ENCODE assay signal across 10 cellular contexts in genomic region chr6:41935190-41935569, GRCh38. TPM values are rescaled to one million over a fixed set of nuclear protein-coding genes. Genes with fewer than 3 reads are reported as not detected.
DNase-seq lines count a peak whose midpoint lies in the region; ATAC-seq lines count a peak whose summit lies in the region.
"Had no signal": no experiment of that assay in that cellular context is flagged by ENCODE, and none has a peak within 500 bp of the region (broad histone marks: within the 10 kb centered on the region; RNA-seq: fewer than 3 reads in every experiment).

No MANE protein-coding gene starts in this region.

- H3K4me1 Mint-ChIP-seq in CD4-positive, alpha-beta memory T cell = peaks cover 56 to 73% (median 65%) of the 10 kb centered on the region in 4 donors
- peaks cover 67% of the 10 kb centered on the region for H3K4me1 Mint-ChIP-seq in activated CD4-positive, alpha-beta memory T cell treated with anti-CD3 and anti-CD28 coated beads, Interleukin-2, amount 10 ng/mL, durations not matched to agents 7 days and 5 days
- peaks cover 47 to 75% (median 72%) of the 10 kb centered on the region in 4 donors for H3K4me1 Mint-ChIP-seq in naive thymus-derived CD8-positive, alpha-beta T cell

- H3K36me3 ChIP-seq in CD4-positive, alpha-beta memory T cell (ENCODE audit: insufficient read depth, low read length) = peaks cover 65% of the 10 kb centered on the region
- peaks cover 65% of the 10 kb centered on the region for H3K36me3 ChIP-seq in HUES48 (ENCODE audit: control insufficient read depth, insufficient read depth, low read length)

- intact Hi-C loops in CD4-positive, alpha-beta memory T cell (cut with micrococcal nuclease) = loop anchor here (5.0 kb wide), 4 partner anchors 33 to 627 kb away; partner anchors contain the start of gene UBR2

- ATAC-seq in naive thymus-derived CD8-positive, alpha-beta T cell = no peak
- ATAC-seq in HG03460 (IDR thresholded peaks at IDR 0.05; ENCODE audit: unreplicated experiment) = no peak
- ATAC-seq: left ventricle myocardium superior had no signal

- H3K27me3 Mint-ChIP-seq in CD4-positive, alpha-beta memory T cell = no peaks in the 10 kb centered on the region
- H3K27me3 Mint-ChIP-seq in activated CD4-positive, alpha-beta memory T cell treated with anti-CD3 and anti-CD28 coated beads, Interleukin-2, amount 10 ng/mL, durations not matched to agents 7 days and 5 days = no peaks in the 10 kb centered on the region
- H3K27me3 Mint-ChIP-seq in naive thymus-derived CD8-positive, alpha-beta T cell = no peaks in the 10 kb centered on the region
- H3K27me3 Mint-ChIP-seq: brain had no signal

- peak overlapping the region in 1 of 2 donors; percentile 56 for H3K4me3 ChIP-seq in CD4-positive, alpha-beta memory T cell (ENCODE audit: low read length in 2 of 2)
- H3K4me3 ChIP-seq in HUES48 (ENCODE audit: low read depth, low read length) = no peak overlapping the region

- no peaks in the 10 kb centered on the region for H3K27me3 ChIP-seq in CD4-positive, alpha-beta memory T cell (ENCODE audit: insufficient read depth, low read length)
- no peaks in the 10 kb centered on the region for H3K27me3 ChIP-seq in HUES48 (ENCODE audit: control insufficient read depth, insufficient read depth, low read length)

- H3K9me3 Mint-ChIP-seq in CD4-positive, alpha-beta memory T cell = no peaks in the 10 kb centered on the region
- no peaks in the 10 kb centered on the region for H3K9me3 Mint-ChIP-seq in activated CD4-positive, alpha-beta memory T cell treated with anti-CD3 and anti-CD28 coated beads, Interleukin-2, amount 10 ng/mL, durations not matched to agents 7 days and 5 days
- no peaks in the 10 kb centered on the region for H3K9me3 Mint-ChIP-seq in naive thymus-derived CD8-positive, alpha-beta T cell
- H3K9me3 Mint-ChIP-seq: brain had no signal

- H3K9ac ChIP-seq in HUES48 (ENCODE audit: low read depth, low read length) = no peak overlapping the region

- H3K36me3 Mint-ChIP-seq in CD4-positive, alpha-beta memory T cell = peaks cover 40 to 69% of the 10 kb centered on the region in 2 donors
- peaks cover 93% of the 10 kb centered on the region for H3K36me3 Mint-ChIP-seq in activated CD4-positive, alpha-beta memory T cell treated with anti-CD3 and anti-CD28 coated beads, Interleukin-2, amount 10 ng/mL, durations not matched to agents 7 days and 5 days (ENCODE audit: low read depth)
- H3K36me3 Mint-ChIP-seq in naive thymus-derived CD8-positive, alpha-beta T cell = peaks cover 5 to 68% (median 13%) of the 10 kb centered on the region in 3 donors

- CTCF ChIA-PET in CD4-positive, alpha-beta memory T cell (lab: Charles Lee; ENCODE audit: partially characterized antibody) = interaction anchor here (0.9 to 13.1 kb wide), 10 partner anchors 8 to 233 kb away, joined by 3 to 169 read pairs (median 4); partner anchors contain the start of genes BYSL and MED20
- CTCF ChIA-PET in activated CD4-positive, alpha-beta memory T cell treated with anti-CD3 and anti-CD28 coated beads, Interleukin-2, amount 10 ng/mL, durations not matched to agents 7 days and 5 days (lab: Charles Lee) = interaction anchor here (0.6 to 17.8 kb wide), 8 partner anchors 12 to 152 kb away, joined by 3 to 383 read pairs (median 4); partner anchors contain the start of genes BYSL, MED20, TAF8 and TOMM6

- DNase-seq in CD4-positive, alpha-beta memory T cell = no peak
- DNase-seq in activated CD4-positive, alpha-beta memory T cell treated with anti-CD3 and anti-CD28 coated beads, Interleukin-2, amount 10 ng/mL, durations not matched to agents 7 days and 5 days = no peak
- DNase-seq in naive thymus-derived CD8-positive, alpha-beta T cell = no peak
- DNase-seq in AG20443 (ENCODE audit: low spot score) = no peak
- DNase-seq in CD1c-positive myeloid dendritic cell (ENCODE audit: extremely low spot score) = no peak
- DNase-seq: left ventricle myocardium superior, NCI-H1436 had no signal

- H3K27ac Mint-ChIP-seq in CD4-positive, alpha-beta memory T cell = peak overlapping the region in 5 of 7 donors; percentile 53 to 96 (median 72)
- peak overlapping the region; percentile 93 for H3K27ac Mint-ChIP-seq in activated CD4-positive, alpha-beta memory T cell treated with anti-CD3 and anti-CD28 coated beads, Interleukin-2, amount 10 ng/mL, durations not matched to agents 7 days and 5 days
- peak overlapping the region in 9 of 10 donors; percentile 25 to 94 (median 79) for H3K27ac Mint-ChIP-seq in naive thymus-derived CD8-positive, alpha-beta T cell

- H3K4me1 ChIP-seq in CD4-positive, alpha-beta memory T cell (ENCODE audit: insufficient read depth, low read length) = peaks cover 68% of the 10 kb centered on the region
- peaks cover 18% of the 10 kb centered on the region for H3K4me1 ChIP-seq in HUES48 (ENCODE audit: control insufficient read depth, insufficient read depth, low read length)

- H3K27ac ChIP-seq in CD4-positive, alpha-beta memory T cell (ENCODE audit: low read depth, low read length) = peak overlapping the region; percentile 8
- H3K27ac ChIP-seq in HUES48 (ENCODE audit: low read depth, low read length) = peak overlapping the region; percentile 68

- no peaks in the 10 kb centered on the region for H3K9me3 ChIP-seq in CD4-positive, alpha-beta memory T cell (ENCODE audit: control insufficient read depth in 1 of 2, low read length in 2 of 2)
- no peaks in the 10 kb centered on the region for H3K9me3 ChIP-seq in HUES48 (ENCODE audit: control insufficient read depth, insufficient read depth, low read length)

- POLR2A ChIA-PET in CD4-positive, alpha-beta memory T cell (lab: Charles Lee; ENCODE audit: partially characterized antibody) = interaction anchor here (1.1 to 11.6 kb wide), 5 partner anchors 13 to 118 kb away, joined by 3 to 280 read pairs (median 5); partner anchors contain the start of genes BYSL, MED20 and TAF8
- POLR2A ChIA-PET in activated CD4-positive, alpha-beta memory T cell treated with anti-CD3 and anti-CD28 coated beads, Interleukin-2, amount 10 ng/mL, durations not matched to agents 7 days and 5 days (lab: Charles Lee) = interaction anchor here (0.6 to 17.3 kb wide), 8 partner anchors 9 to 148 kb away, joined by 3 to 553 read pairs (median 6); partner anchors contain the start of genes BYSL, MED20, TAF8 and TOMM6
- POLR2A ChIA-PET in naive thymus-derived CD8-positive, alpha-beta T cell (lab: Charles Lee) = interaction anchor here (0.5 to 12.5 kb wide), 6 partner anchors 11 to 154 kb away, joined by 3 to 233 read pairs (median 10); partner anchors contain the start of genes BYSL, MED20 and TAF8

- H3K4me3 Mint-ChIP-seq in CD4-positive, alpha-beta memory T cell = peak overlapping the region in 5 of 8 donors; percentile 3 to 83 (median 48)
- H3K4me3 Mint-ChIP-seq in activated CD4-positive, alpha-beta memory T cell treated with anti-CD3 and anti-CD28 coated beads, Interleukin-2, amount 10 ng/mL, durations not matched to agents 7 days and 5 days = peak overlapping the region; percentile 25
- peak overlapping the region in 5 of 10 donors; percentile 24 to 95 (median 52) for H3K4me3 Mint-ChIP-seq in naive thymus-derived CD8-positive, alpha-beta T cell
- H3K4me3 Mint-ChIP-seq: brain had no signal

RNA-seq across cellular contexts. Expression of gene CCND3, which starts 6.4 kb away (rescaled TPM):
- total RNA-seq in CD4-positive, alpha-beta memory T cell = 100 to 1,000 TPM; 223 to 242 TPM
- 100 to 1,000 TPM; 532 to 555 TPM for polyA plus RNA-seq in CD4-positive, alpha-beta memory T cell
- 100 to 1,000 TPM; 456 to 464 TPM for total RNA-seq in activated CD4-positive, alpha-beta memory T cell treated with anti-CD3 and anti-CD28 coated beads, Interleukin-2, amount 10 ng/mL, durations not matched to agents 7 days and 5 days
- 100 to 1,000 TPM; 282 to 291 TPM for total RNA-seq in naive thymus-derived CD8-positive, alpha-beta T cell
- polyA plus RNA-seq in naive thymus-derived CD8-positive, alpha-beta T cell = 100 to 1,000 TPM; 519 to 765 (median 628) TPM

RNA-seq across cellular contexts. Expression of gene BYSL, which starts 13.9 kb away (rescaled TPM):
- total RNA-seq in CD4-positive, alpha-beta memory T cell = 1 to 10 TPM; 7.1 to 9.2 TPM
- 1 to 10 TPM; 3.1 to 5.2 TPM for polyA plus RNA-seq in CD4-positive, alpha-beta memory T cell
- total RNA-seq in activated CD4-positive, alpha-beta memory T cell treated with anti-CD3 and anti-CD28 coated beads, Interleukin-2, amount 10 ng/mL, durations not matched to agents 7 days and 5 days = 10 to 100 TPM; 23.9 to 24.8 TPM
- total RNA-seq in naive thymus-derived CD8-positive, alpha-beta T cell = 1 to 10 TPM; 5.3 to 7.6 TPM
- polyA plus RNA-seq in naive thymus-derived CD8-positive, alpha-beta T cell = 1 to 10 TPM; 3.5 to 7.5 (median 4.9) TPM

RNA-seq across cellular contexts. Expression of gene MED20, which starts 14.2 kb away (rescaled TPM):
- total RNA-seq in CD4-positive, alpha-beta memory T cell = 10 to 100 TPM; 10.0 to 11.5 TPM
- 1 to 10 TPM; 3.5 to 6.3 TPM for polyA plus RNA-seq in CD4-positive, alpha-beta memory T cell
- 10 to 100 TPM; 21.4 to 21.9 TPM for total RNA-seq in activated CD4-positive, alpha-beta memory T cell treated with anti-CD3 and anti-CD28 coated beads, Interleukin-2, amount 10 ng/mL, durations not matched to agents 7 days and 5 days
- total RNA-seq in naive thymus-derived CD8-positive, alpha-beta T cell = 10 to 100 TPM in 1 of 2 experiments, 1 to 10 TPM in 1; 8.8 to 12.5 TPM
- 1 to 10 TPM; 2.8 to 5.1 (median 4.3) TPM for polyA plus RNA-seq in naive thymus-derived CD8-positive, alpha-beta T cell

RNA-seq across cellular contexts. Expression of gene USP49, which starts 40.0 kb away (rescaled TPM):
- total RNA-seq in CD4-positive, alpha-beta memory T cell = 1 to 10 TPM; 1.8 to 2.4 TPM
- polyA plus RNA-seq in CD4-positive, alpha-beta memory T cell = under 1 TPM; 0.18 to 0.37 TPM
- 1 to 10 TPM; 6.8 to 7.3 TPM for total RNA-seq in activated CD4-positive, alpha-beta memory T cell treated with anti-CD3 and anti-CD28 coated beads, Interleukin-2, amount 10 ng/mL, durations not matched to agents 7 days and 5 days
- 1 to 10 TPM; 2.0 to 3.0 TPM for total RNA-seq in naive thymus-derived CD8-positive, alpha-beta T cell
- under 1 TPM; 0.34 to 0.48 (median 0.42) TPM for polyA plus RNA-seq in naive thymus-derived CD8-positive, alpha-beta T cell
